20 cellular contexts compared by ENCODE assay signal in genomic region chr11:63922673-63923192, GRCh38. TPM values are rescaled to one million over a fixed set of nuclear protein-coding genes. Genes with fewer than 3 reads are reported as not detected.
DNase-seq lines count a peak whose midpoint lies in the region; ATAC-seq and TF ChIP-seq lines count a peak whose summit lies in the region.
"Had no signal": no experiment of that assay in that cellular context is flagged by ENCODE, and none has a peak within 500 bp of the region (broad histone marks: within the 10 kb centered on the region; RNA-seq: fewer than 3 reads in every experiment).

No MANE protein-coding gene starts in this region.

- H3K27ac ChIP-seq in RWPE2 (ENCODE audit: poor library complexity, severe bottlenecking): no peak overlapping the region
- no peak overlapping the region for H3K27ac ChIP-seq in upper lobe of right lung
- H3K27ac ChIP-seq: A549 had no signal

- peak overlapping the region in 2 of 3 experiments; percentile 76 to 89 for H3K27ac Mint-ChIP-seq in nephron
- peak overlapping the region; percentile 60 for H3K27ac Mint-ChIP-seq in stimulated activated effector memory CD8-positive, alpha-beta T cell treated with anti-CD3 and anti-CD28 coated beads, Interleukin-12 subunit alpha, Interleukin-12 subunit beta, amount 100 ng/mL, for 72 hours
- H3K27ac Mint-ChIP-seq: B cell had no signal

- H3K4me1 Mint-ChIP-seq in nephron: peaks cover 25% of the 10 kb centered on the region
- H3K4me1 Mint-ChIP-seq in stimulated activated effector memory CD8-positive, alpha-beta T cell treated with anti-CD3 and anti-CD28 coated beads, Interleukin-12 subunit alpha, Interleukin-12 subunit beta, amount 100 ng/mL, for 72 hours: peaks cover 9% of the 10 kb centered on the region

- H3K36me3 Mint-ChIP-seq in nephron (ENCODE audit: low read depth): no peaks in the 10 kb centered on the region
- no peaks in the 10 kb centered on the region for H3K36me3 Mint-ChIP-seq in stimulated activated effector memory CD8-positive, alpha-beta T cell treated with anti-CD3 and anti-CD28 coated beads, Interleukin-12 subunit alpha, Interleukin-12 subunit beta, amount 100 ng/mL, for 72 hours
- H3K36me3 Mint-ChIP-seq: CD14-positive monocyte had no signal

- H3K27me3 ChIP-seq in RWPE2 (ENCODE audit: insufficient read depth, poor library complexity, severe bottlenecking) (no peaks in the 10 kb centered on the region), upper lobe of right lung (no peaks in the 10 kb centered on the region)

- ATAC-seq in RWPE2 (ENCODE audit: low read depth): peak; percentile 31; the same call in 1 of the 3 replicates
- ATAC-seq in stimulated activated effector memory CD8-positive, alpha-beta T cell treated with anti-CD3 and anti-CD28 coated beads, Interleukin-12 subunit alpha, Interleukin-12 subunit beta, amount 100 ng/mL, for 72 hours: no peak
- no peak for ATAC-seq in HG03442 (IDR thresholded peaks at IDR 0.05; ENCODE audit: unreplicated experiment)
- ATAC-seq in GM21390 (IDR thresholded peaks at IDR 0.05; ENCODE audit: unreplicated experiment): no peak
- no peak for ATAC-seq in upper lobe of right lung
- ATAC-seq: A549 had no signal

- DNase-seq in NCI-H82 (lab: John Stamatoyannopoulos, UW) (peak; percentile 50), NCI-H82 treated with DMSO at 0.1 percent for 48 hours (lab: John Stamatoyannopoulos, UW; ENCODE audit: unreplicated experiment) (no peak), RWPE2 (ENCODE audit: low spot score) (no peak), upper lobe of right lung (no peak)
- DNase-seq in stimulated activated effector memory CD8-positive, alpha-beta T cell treated with anti-CD3 and anti-CD28 coated beads, Interleukin-12 subunit alpha, Interleukin-12 subunit beta, amount 100 ng/mL, for 72 hours (ENCODE audit: low spot score in 2 of 2): no peak
- DNase-seq: Caco-2, DMS153, GOT3, Kasumi-1, NCI-H1694 treated with DMSO at 0.1 percent for 48 hours, NCI-H226, NCI-H526 treated with DMSO at 0.1 percent for 48 hours, T-helper 1 cell had no signal

- H3K27me3 Mint-ChIP-seq in nephron (ENCODE audit: low read depth): peaks cover 7% of the 10 kb centered on the region

- H3K9me3 ChIP-seq in RWPE2 (ENCODE audit: severe bottlenecking) (no peaks in the 10 kb centered on the region), upper lobe of right lung (no peaks in the 10 kb centered on the region)
- H3K9me3 ChIP-seq: A549 had no signal

- H3K9me3 Mint-ChIP-seq in nephron: no peaks in the 10 kb centered on the region
- no peaks in the 10 kb centered on the region for H3K9me3 Mint-ChIP-seq in stimulated activated effector memory CD8-positive, alpha-beta T cell treated with anti-CD3 and anti-CD28 coated beads, Interleukin-12 subunit alpha, Interleukin-12 subunit beta, amount 100 ng/mL, for 72 hours

- no peak overlapping the region for H3K4me3 Mint-ChIP-seq in nephron
- no peak overlapping the region for H3K4me3 Mint-ChIP-seq in stimulated activated effector memory CD8-positive, alpha-beta T cell treated with anti-CD3 and anti-CD28 coated beads, Interleukin-12 subunit alpha, Interleukin-12 subunit beta, amount 100 ng/mL, for 72 hours
- H3K4me3 Mint-ChIP-seq: B cell had no signal

- TF ChIP-seq CTCF in RWPE2 (IDR thresholded peaks at IDR 0.05; ENCODE audit: poor library complexity, severe bottlenecking): no peak
- no peak for TF ChIP-seq CTCF in nephron (IDR thresholded peaks at IDR 0.05; ENCODE audit: unreplicated experiment in 3 of 3)
- no peak for TF ChIP-seq CTCF in upper lobe of right lung (IDR thresholded peaks at IDR 0.05)

- intact Hi-C loops in upper lobe of right lung (cut with DNase I): no loop called here

- H3K36me3 ChIP-seq in RWPE2 (ENCODE audit: low read depth) (no peaks in the 10 kb centered on the region), upper lobe of right lung (no peaks in the 10 kb centered on the region)

- no peaks in the 10 kb centered on the region for H3K4me1 ChIP-seq in RWPE2 (ENCODE audit: insufficient read depth, poor library complexity, severe bottlenecking)
- peaks cover 22% of the 10 kb centered on the region for H3K4me1 ChIP-seq in upper lobe of right lung

- H3K4me3 ChIP-seq in RWPE2 (ENCODE audit: severe bottlenecking) (no peak overlapping the region), upper lobe of right lung (no peak overlapping the region)
- H3K4me3 ChIP-seq: A549 had no signal

RNA-seq across cellular contexts. Expression of gene RCOR2, which starts 5.8 kb away (rescaled TPM):
- 0.69 TPM for total RNA-seq in upper lobe of right lung
- total RNA-seq: B cell, MCF 10A had no signal

RNA-seq across cellular contexts. Expression of gene NAA40, which starts 16.1 kb away (rescaled TPM):
- 15.7 TPM for total RNA-seq in upper lobe of right lung

RNA-seq across cellular contexts. Expression of gene COX8A, which starts 51.7 kb away (rescaled TPM):
- total RNA-seq in upper lobe of right lung: 199 TPM
